In the genomic region with DNA sequence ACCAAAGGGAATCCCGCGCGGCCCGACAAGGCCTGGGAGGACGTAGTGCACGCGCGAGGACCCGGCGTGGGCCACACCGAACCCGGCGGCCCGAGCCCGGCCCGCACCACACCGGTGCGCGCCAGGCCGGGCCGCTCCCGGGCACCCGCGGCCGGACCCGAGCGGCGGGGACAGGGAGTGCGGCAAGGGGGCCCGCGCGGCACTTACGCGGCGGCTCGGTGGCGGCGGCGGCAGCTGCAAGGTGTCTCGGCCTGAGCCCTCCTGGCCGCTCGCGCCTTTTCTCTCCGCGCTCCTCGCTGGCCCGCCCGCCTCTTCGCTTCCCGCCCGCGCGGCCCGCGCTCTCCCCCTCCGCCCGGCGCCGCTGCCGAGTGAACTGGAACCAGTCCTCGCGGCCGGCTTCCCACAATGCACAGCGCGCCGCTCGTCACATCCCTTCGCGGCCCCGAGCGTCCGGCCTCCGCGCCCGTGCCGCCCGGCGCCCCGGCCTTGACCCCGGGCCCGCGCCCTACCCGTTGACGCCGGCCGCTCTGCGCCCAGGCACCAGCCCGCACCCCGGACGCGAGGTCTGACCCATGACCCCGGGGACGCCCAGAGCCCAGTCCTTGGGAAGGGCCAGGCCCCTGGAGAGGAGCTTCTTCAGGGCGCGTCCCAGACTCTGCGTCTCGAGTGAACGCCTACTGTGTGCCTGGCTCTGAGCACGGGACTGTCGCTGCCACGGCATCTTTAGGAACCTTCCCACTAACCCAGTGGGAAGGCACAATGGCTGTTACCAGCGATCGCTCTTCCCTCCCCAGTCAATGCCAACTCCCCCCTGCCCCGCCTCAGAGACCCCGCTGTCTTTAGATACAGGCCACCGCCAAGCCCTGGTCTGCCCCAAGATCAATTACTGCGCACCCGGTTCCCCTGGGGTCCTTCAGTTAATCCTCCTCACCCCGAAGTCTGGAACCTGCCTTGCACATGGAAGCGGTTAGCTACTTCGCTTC, we compare ENCODE assay signal across 8 cellular contexts. TPM values are rescaled to one million over a fixed set of nuclear protein-coding genes. Genes with fewer than 3 reads are reported as not detected.
DNase-seq lines count a peak whose midpoint lies in the region; ATAC-seq and TF ChIP-seq lines count a peak whose summit lies in the region.

Gene MACROH2A1, minus strand, starts transcription at position 377 of the 983 bp plus-strand sequence. CDS start 10,138 bp downstream, outside the sequence.

- H3K4me3 ChIP-seq in cardiac fibroblast (replicated peaks in 1 of 2; ENCODE audit: low read depth in 2 of 2, low read length in 2 of 2), result peak within 1 kb of the TSS; percentile 79 to 84

- TF ChIP-seq CTCF in activated B cell treated with CpG ODN at 0.5 μM for 24 hours (IDR thresholded peaks at IDR 0.05) (no peak), cardiac fibroblast (IDR thresholded peaks at IDR 0.05; ENCODE audit: low read depth, low read length) (no peak)

- CTCF ChIA-PET in activated B cell treated with CpG ODN at 0.5 μM for 24 hours (lab: Charles Lee), result no interaction called here

- H3K4me3 Mint-ChIP-seq in activated B cell treated with CpG ODN at 0.5 μM for 24 hours, result peak within 1 kb of the TSS; percentile 89

- H3K27ac Mint-ChIP-seq in activated B cell treated with CpG ODN at 0.5 μM for 24 hours, result peak within 1 kb of the TSS; percentile 89

- POLR2A ChIA-PET in activated B cell treated with CpG ODN at 0.5 μM for 24 hours (lab: Charles Lee), result no interaction called here

- no peaks in the 10 kb centered on the region for H3K9me3 Mint-ChIP-seq in activated B cell treated with CpG ODN at 0.5 μM for 24 hours

- H3K27me3 Mint-ChIP-seq in activated B cell treated with CpG ODN at 0.5 μM for 24 hours, result no peaks in the 10 kb centered on the region

- peak; percentile 65 for DNase-seq in NK-92 treated with Interleukin-12 subunit alpha and Interleukin-12 subunit beta, amount 100 ng/mL, for 24 hours (lab: John Stamatoyannopoulos, UW)
- DNase-seq in NK-92 (lab: John Stamatoyannopoulos, UW; ENCODE audit: unreplicated experiment) (no peak), NCI-H2171 (lab: John Stamatoyannopoulos, UW) (peak; percentile 56), activated B cell treated with CpG ODN at 0.5 μM for 24 hours (peak; percentile 85), cardiac fibroblast (ENCODE audit: low read depth in 2 of 2) (peak; percentile 84 to 89), iris pigment epithelial cell (ENCODE audit: low read depth) (peak; percentile 85)
- peak; percentile 84 for DNase-seq in stimulated activated CD4-positive, alpha-beta T cell treated with anti-CD3 and anti-CD28 coated beads, Interleukin-12 subunit alpha, Interleukin-12 subunit beta, amount 100 ng/mL, for 4 hours

- peaks cover 3% of the 10 kb centered on the region for H3K36me3 Mint-ChIP-seq in activated B cell treated with CpG ODN at 0.5 μM for 24 hours (ENCODE audit: low read depth)

- intact Hi-C loops in activated B cell treated with CpG ODN at 0.5 μM for 24 hours (cut with micrococcal nuclease), result loop anchor here (10.0 kb wide), 1 partner anchor 344 kb away; no protein-coding TSS in a partner anchor

- peaks cover 51% of the 10 kb centered on the region for H3K4me1 Mint-ChIP-seq in activated B cell treated with CpG ODN at 0.5 μM for 24 hours

- ATAC-seq in HG02938 (IDR thresholded peaks at IDR 0.05; ENCODE audit: unreplicated experiment) (peak; percentile 73), activated B cell treated with CpG ODN at 0.5 μM for 24 hours (ENCODE audit: low read depth) (peak; percentile 91)

RNA-seq across cellular contexts. Expression of gene MACROH2A1, which starts in this region (rescaled TPM):
- 115 and 125 TPM in 2 replicates for total RNA-seq in activated B cell treated with CpG ODN at 0.5 μM for 24 hours
